ENCODE assay signal across 36 cellular contexts in genomic region chr1:100462291-100463040, GRCh38.
A peak's percentile ranks its signal among the peaks of the same experiment; 100 is the strongest.
DNase-seq lines count a peak whose midpoint lies in the region; ATAC-seq, FAIRE-seq and TF ChIP-seq lines count a peak whose summit lies in the region.
"Had no signal": no experiment of that assay in that cellular context is flagged by ENCODE, and none has a peak within 500 bp of the region (broad histone marks: within the 10 kb centered on the region; RNA-seq: fewer than 3 reads in every experiment).

No MANE protein-coding gene starts in this region.

- CTCF ChIA-PET in CD4-positive, alpha-beta T cell (lab: Charles Lee), result interaction anchor here (1.0 to 2.6 kb wide), 3 partner anchors 7 to 38 kb away, joined by 4 to 7 read pairs (median 4); no protein-coding TSS in a partner anchor

- peaks cover 65% of the 10 kb centered on the region for H3K4me1 Mint-ChIP-seq in CD4-positive, alpha-beta T cell (ENCODE audit: low read depth)
- H3K4me1 Mint-ChIP-seq in endodermal cell (peaks cover 32% of the 10 kb centered on the region), nephron (peaks cover 48% of the 10 kb centered on the region)

- no peak for DNase-seq in CD4-positive, alpha-beta T cell
- DNase-seq in NCI-H69 (lab: John Stamatoyannopoulos, UW), result peak; percentile 38
- peak; percentile 58 for DNase-seq in endodermal cell
- DNase-seq in frontal cortex (ENCODE audit: low spot score in 2 of 2), result no peak
- no peak for DNase-seq in HUDEP-2 (lab: John Stamatoyannopoulos, UW; ENCODE audit: unreplicated experiment in 76 of 76)
- DNase-seq: activated CD4-positive, alpha-beta memory T cell treated with anti-CD3 and anti-CD28 coated beads for 36 hours; activated CD4-positive, alpha-beta T cell treated with anti-CD3 and anti-CD28 coated beads for 1 hour; activated naive CD4-positive, alpha-beta T cell treated with anti-CD3 and anti-CD28 coated beads for 36 hours; body of pancreas; Caco-2; DMS79; dorsolateral prefrontal cortex; gastrocnemius medialis; GDM1; immature natural killer cell; NCI-H2029 treated with DMSO at 0.1 percent for 48 hours; NCI-H2227 treated with DMSO at 0.1 percent for 48 hours; NCI-H526 treated with DMSO at 0.1 percent for 48 hours; right lobe of liver; Right ventricle myocardium superior; spleen; stimulated activated CD4-positive, alpha-beta T cell treated with anti-CD3 and anti-CD28 coated beads, Interleukin-2, amount 100 ng/mL, for 24 hours; stimulated activated CD8-positive, alpha-beta memory T cell treated with anti-CD3 and anti-CD28 coated beads, Interleukin-4, amount 100 ng/mL, for 48 hours; stimulated activated naive CD8-positive, alpha-beta T cell treated with anti-CD3 and anti-CD28 coated beads, Interleukin-15, amount 100 ng/mL, for 72 hours; T-helper 2 cell had no signal

- ATAC-seq in CD4-positive, alpha-beta T cell (ENCODE audit: poor library complexity), result no peak
- ATAC-seq in GM19351 (IDR thresholded peaks at IDR 0.05; ENCODE audit: unreplicated experiment) (no peak), GM21423 (IDR thresholded peaks at IDR 0.05; ENCODE audit: unreplicated experiment) (no peak)
- ATAC-seq: body of pancreas; gastrocnemius medialis; left lobe of liver; Panc1; right lobe of liver; SK-N-SH treated with all-trans-retinoic acid at 6 μM for 48 hours; stimulated activated naive CD8-positive, alpha-beta T cell treated with anti-CD3 and anti-CD28 coated beads, Interleukin-15, amount 100 ng/mL, for 72 hours had no signal

- no peaks in the 10 kb centered on the region for H3K9me3 Mint-ChIP-seq in CD4-positive, alpha-beta T cell
- H3K9me3 Mint-ChIP-seq in endodermal cell (no peaks in the 10 kb centered on the region), nephron (no peaks in the 10 kb centered on the region)
- H3K9me3 Mint-ChIP-seq: activated CD4-positive, alpha-beta memory T cell treated with anti-CD3 and anti-CD28 coated beads for 36 hours; activated naive CD4-positive, alpha-beta T cell treated with anti-CD3 and anti-CD28 coated beads for 36 hours; activated T-helper 1 cell treated with anti-CD3 and anti-CD28 coated beads, Interleukin-12 subunit alpha, Interleukin-12 subunit beta, Interleukin-2, Interleukin-4 antibody, amounts not matched to agents 30 ng/mL and 10 ng/mL and 1 ng/mL, durations not matched to agents 14 hours and 24 hours and 36 hours; immature natural killer cell; memory B cell; stimulated activated naive CD8-positive, alpha-beta T cell treated with anti-CD3 and anti-CD28 coated beads, Interleukin-15, amount 100 ng/mL, for 72 hours had no signal

- H3K27ac Mint-ChIP-seq in CD4-positive, alpha-beta T cell, result peak overlapping the region; percentile 33
- peak overlapping the region; percentile 48 for H3K27ac Mint-ChIP-seq in endodermal cell
- peak overlapping the region; percentile 54 to 73 (median 71) for H3K27ac Mint-ChIP-seq in nephron
- H3K27ac Mint-ChIP-seq: activated CD4-positive, alpha-beta memory T cell treated with anti-CD3 and anti-CD28 coated beads for 36 hours; activated naive CD4-positive, alpha-beta T cell treated with anti-CD3 and anti-CD28 coated beads for 36 hours; activated T-helper 1 cell treated with anti-CD3 and anti-CD28 coated beads, Interleukin-12 subunit alpha, Interleukin-12 subunit beta, Interleukin-2, Interleukin-4 antibody, amounts not matched to agents 30 ng/mL and 10 ng/mL and 1 ng/mL, durations not matched to agents 14 hours and 24 hours and 36 hours; memory B cell; progenitor cell of endocrine pancreas; stimulated activated naive CD8-positive, alpha-beta T cell treated with anti-CD3 and anti-CD28 coated beads, Interleukin-15, amount 100 ng/mL, for 72 hours had no signal

- 53 to 68% methylated on average over 7 to 13 of the region's 13 CpGs for WGBS in endodermal cell (ENCODE audit: insufficient coverage in 1 of 2, insufficient read length in 1 of 2), 2 experiments

- H3K9me3 ChIP-seq in CD4-positive, alpha-beta T cell (ENCODE audit: control insufficient read depth, low read length), result no peaks in the 10 kb centered on the region
- no peaks in the 10 kb centered on the region for H3K9me3 ChIP-seq in endodermal cell (ENCODE audit: control insufficient read depth, low read length)
- H3K9me3 ChIP-seq: body of pancreas, Caco-2, gastrocnemius medialis, right lobe of liver, spleen had no signal

- intact Hi-C loops in CD4-positive, alpha-beta T cell (cut with DNase I, micrococcal nuclease), result loop anchor here (1.0 to 5.0 kb wide), 3 partner anchors 110 to 406 kb away; partner anchors contain the start of genes CDC14A (in 1 of the 2), SASS6 (in 1 of the 2) and TRMT13 (in 1 of the 2)

- H3K27me3 Mint-ChIP-seq in CD4-positive, alpha-beta T cell, result no peaks in the 10 kb centered on the region
- H3K27me3 Mint-ChIP-seq in endodermal cell (ENCODE audit: insufficient read depth) (no peaks in the 10 kb centered on the region), nephron (ENCODE audit: low read depth) (no peaks in the 10 kb centered on the region)
- H3K27me3 Mint-ChIP-seq: activated CD4-positive, alpha-beta memory T cell treated with anti-CD3 and anti-CD28 coated beads for 36 hours; memory B cell; progenitor cell of endocrine pancreas; stimulated activated naive CD8-positive, alpha-beta T cell treated with anti-CD3 and anti-CD28 coated beads, Interleukin-15, amount 100 ng/mL, for 72 hours had no signal

- H3K4me1 ChIP-seq in endodermal cell (ENCODE audit: control insufficient read depth, insufficient read depth, low read length), result peaks cover 3% of the 10 kb centered on the region
- H3K4me1 ChIP-seq: body of pancreas, Caco-2 had no signal

- POLR2A ChIA-PET in CD4-positive, alpha-beta T cell (lab: Charles Lee), result interaction anchor here (1.2 to 1.3 kb wide), 2 partner anchors 66 to 197 kb away, joined by 3 to 4 read pairs; partner anchors contain the start of gene RTCA

- peaks cover 26% of the 10 kb centered on the region for H3K36me3 ChIP-seq in endodermal cell (ENCODE audit: control insufficient read depth, insufficient read depth, low read length)
- H3K36me3 ChIP-seq: gastrocnemius medialis, right lobe of liver had no signal

- H3K4me3 ChIP-seq in endodermal cell (ENCODE audit: low read length), result no peak overlapping the region
- H3K4me3 ChIP-seq: body of pancreas, dorsolateral prefrontal cortex, gastrocnemius medialis, right lobe of liver, spleen had no signal

- no peak for FAIRE-seq in frontal cortex (lab: Jason Lieb, UNC)
- FAIRE-seq: HTR-8/SVneo had no signal

- peaks cover 93% of the 10 kb centered on the region for H3K36me3 Mint-ChIP-seq in CD4-positive, alpha-beta T cell (ENCODE audit: low read depth)
- H3K36me3 Mint-ChIP-seq in endodermal cell (ENCODE audit: low read depth) (peaks cover 24% of the 10 kb centered on the region), nephron (ENCODE audit: low read depth) (peaks cover 23% of the 10 kb centered on the region)

- H3K27ac ChIP-seq in CD4-positive, alpha-beta T cell (ENCODE audit: low read depth, low read length), result no peak overlapping the region
- H3K27ac ChIP-seq in endodermal cell (ENCODE audit: low read depth, low read length), result no peak overlapping the region
- H3K27ac ChIP-seq: body of pancreas, gastrocnemius medialis, KMS-11, right lobe of liver had no signal

- no peaks in the 10 kb centered on the region for H3K27me3 ChIP-seq in CD4-positive, alpha-beta T cell (ENCODE audit: control insufficient read depth, insufficient read depth, low read length)
- no peaks in the 10 kb centered on the region for H3K27me3 ChIP-seq in endodermal cell (ENCODE audit: control insufficient read depth, insufficient read depth, low read length, poor library complexity, severe bottlenecking)
- H3K27me3 ChIP-seq: body of pancreas, dorsolateral prefrontal cortex, gastrocnemius medialis, right lobe of liver, spleen had no signal

- no peak overlapping the region for H3K9ac ChIP-seq in endodermal cell (ENCODE audit: extremely low read depth, low read length, poor library complexity, severe bottlenecking)
- H3K9ac ChIP-seq: KMS-11 had no signal

- TF ChIP-seq CTCF in CD4-positive, alpha-beta T cell (IDR thresholded peaks at IDR 0.05), result no peak
- TF ChIP-seq CTCF in endodermal cell (conservative IDR thresholded peaks at IDR 0.05) (no peak), nephron (IDR thresholded peaks at IDR 0.05; ENCODE audit: unreplicated experiment in 3 of 3) (no peak)

- H3K4me3 Mint-ChIP-seq in CD4-positive, alpha-beta T cell, result peak overlapping the region; percentile 51
- H3K4me3 Mint-ChIP-seq in endodermal cell, result no peak overlapping the region
- no peak overlapping the region for H3K4me3 Mint-ChIP-seq in nephron
- H3K4me3 Mint-ChIP-seq: activated CD4-positive, alpha-beta memory T cell treated with anti-CD3 and anti-CD28 coated beads for 36 hours; activated naive CD4-positive, alpha-beta T cell treated with anti-CD3 and anti-CD28 coated beads for 36 hours; activated T-helper 1 cell treated with anti-CD3 and anti-CD28 coated beads, Interleukin-12 subunit alpha, Interleukin-12 subunit beta, Interleukin-2, Interleukin-4 antibody, amounts not matched to agents 30 ng/mL and 10 ng/mL and 1 ng/mL, durations not matched to agents 14 hours and 24 hours and 36 hours; immature natural killer cell; memory B cell; stimulated activated naive CD8-positive, alpha-beta T cell treated with anti-CD3 and anti-CD28 coated beads, Interleukin-15, amount 100 ng/mL, for 72 hours had no signal

Comparison
In these comparisons a context has a peak if more than half of its experiments do, and no peak if none do; other contexts are left out.
1. DNase-seq: peak in NCI-H69 (single experiment) and endodermal cell (single experiment); none in CD4-positive, alpha-beta T cell (0 of 10), frontal cortex (0 of 2) and HUDEP-2 (0 of 76).
2. Peak in every context shown above with its lines, with median percentiles within 50 percentile points of each other: H3K27ac Mint-ChIP-seq.